ENCODE assay signal across 23 cellular contexts in genomic region chr2:180787330-180787729, GRCh38.
"Had no signal": no experiment of that assay in that cellular context is flagged by ENCODE, and none has a peak within 500 bp of the region (broad histone marks: within the 10 kb centered on the region; RNA-seq: fewer than 3 reads in every experiment).

No MANE protein-coding gene starts in this region.

- H3K4me1 ChIP-seq: left ventricle myocardium inferior, tibial nerve had no signal

- H3K27me3 Mint-ChIP-seq: memory B cell had no signal

- H3K9me3 Mint-ChIP-seq: activated CD8-positive, alpha-beta T cell treated with anti-CD3 and anti-CD28 coated beads for 36 hours; activated T-helper 17 cell treated with anti-CD3 and anti-CD28 coated beads, Interleukin-2, amount 50 U/mL, for 72 hours; memory B cell; neural crest cell had no signal

- H3K36me3 Mint-ChIP-seq: activated naive CD8-positive, alpha-beta T cell treated with anti-CD3 and anti-CD28 coated beads for 36 hours; memory B cell; naive B cell had no signal

- H3K27ac Mint-ChIP-seq: activated CD8-positive, alpha-beta T cell treated with anti-CD3 and anti-CD28 coated beads for 36 hours; activated naive CD8-positive, alpha-beta T cell treated with anti-CD3 and anti-CD28 coated beads for 36 hours; activated T-helper 17 cell treated with anti-CD3 and anti-CD28 coated beads, Interleukin-2, amount 50 U/mL, for 72 hours; memory B cell; naive B cell had no signal

- H3K27ac ChIP-seq: left ventricle myocardium inferior, tibial nerve had no signal

- ATAC-seq: activated CD8-positive, alpha-beta T cell treated with anti-CD3 and anti-CD28 coated beads for 36 hours; activated T-helper 17 cell treated with anti-CD3 and anti-CD28 coated beads, Interleukin-2, amount 50 U/mL, for 72 hours; esophagus mucosa; mucosa of descending colon; stimulated activated naive CD8-positive, alpha-beta T cell treated with anti-CD3 and anti-CD28 coated beads, Interleukin-15, Interleukin-2, amounts not matched to agents 100 U/mL and 50 U/mL, for 24 hours had no signal

- H3K4me3 ChIP-seq: left ventricle myocardium inferior, mucosa of descending colon, tibial nerve had no signal

- DNase-seq: activated CD4-positive, alpha-beta T cell treated with anti-CD3 and anti-CD28 coated beads for 48 hours; activated CD4-positive, CD25-positive, alpha-beta regulatory T cell; activated CD8-positive, alpha-beta T cell treated with anti-CD3 and anti-CD28 coated beads for 36 hours; activated naive CD4-positive, alpha-beta T cell; activated naive CD8-positive, alpha-beta T cell treated with anti-CD3 and anti-CD28 coated beads for 36 hours; activated T-cell treated with anti-CD3 and anti-CD28 coated beads, Interleukin-2, amount 50 U/mL, for 1 hour; amygdala; cerebellar nuclear complex; cortex of kidney; foreskin melanocyte; left ventricle myocardium inferior; mucosa of descending colon; naive B cell; stimulated activated CD4-positive, alpha-beta T cell treated with anti-CD3 and anti-CD28 coated beads, Interleukin-12 subunit alpha, Interleukin-12 subunit beta, amount 100 ng/mL, for 4 hours; stimulated activated CD4-positive, alpha-beta T cell treated with anti-CD3 and anti-CD28 coated beads, Interleukin-1b, Interleukin-23, amount 100 ng/mL, for 48 hours; stimulated activated naive CD8-positive, alpha-beta T cell treated with anti-CD3 and anti-CD28 coated beads, Interleukin-15, Interleukin-2, amounts not matched to agents 100 U/mL and 50 U/mL, for 24 hours; T-helper 1 cell; T-helper 9 cell had no signal

- H3K4me3 Mint-ChIP-seq: activated CD8-positive, alpha-beta T cell treated with anti-CD3 and anti-CD28 coated beads for 36 hours; activated naive CD8-positive, alpha-beta T cell treated with anti-CD3 and anti-CD28 coated beads for 36 hours; activated T-helper 17 cell treated with anti-CD3 and anti-CD28 coated beads, Interleukin-2, amount 50 U/mL, for 72 hours; memory B cell; naive B cell; neural crest cell had no signal

- H3K4me1 Mint-ChIP-seq: activated naive CD8-positive, alpha-beta T cell treated with anti-CD3 and anti-CD28 coated beads for 36 hours; activated T-helper 17 cell treated with anti-CD3 and anti-CD28 coated beads, Interleukin-2, amount 50 U/mL, for 72 hours; memory B cell; naive B cell; neural crest cell had no signal

- H3K36me3 ChIP-seq: left ventricle myocardium inferior, tibial nerve had no signal

- H3K9me3 ChIP-seq: mucosa of descending colon had no signal

- H3K27me3 ChIP-seq: tibial nerve had no signal
